ENCODE assay signal across 20 cellular contexts in genomic region chr12:96466939-96467751, GRCh38. TPM values are rescaled to one million over a fixed set of nuclear protein-coding genes. Genes with fewer than 3 reads are reported as not detected.
DNase-seq lines count a peak whose midpoint lies in the region; ATAC-seq and TF ChIP-seq lines count a peak whose summit lies in the region.
"Had no signal": no experiment of that assay in that cellular context is flagged by ENCODE, and none has a peak within 500 bp of the region (broad histone marks: within the 10 kb centered on the region; RNA-seq: fewer than 3 reads in every experiment).

No MANE protein-coding gene starts in this region.

- DNase-seq in EH (ENCODE audit: low read depth) (peak; percentile 18), brain microvascular endothelial cell (peak; percentile 36), kidney tubule cell (ENCODE audit: low spot score) (peak; percentile 90), T-cell (no peak), Caco-2 (no peak), left lung (no peak)
- DNase-seq in activated CD4-positive, alpha-beta T cell treated with anti-CD3 and anti-CD28 coated beads, Interleukin-2, amount 10 ng/mL, durations not matched to agents 7 days and 5 days: no peak
- DNase-seq: activated CD4-positive, alpha-beta T cell treated with anti-CD3 and anti-CD28 coated beads for 4 hours; activated T-cell treated with anti-CD3 and anti-CD28 coated beads, Interleukin-2, amount 50 U/mL, for 1 hour; erythroblast; GF-D8; hypothalamus; NCI-H1048; nephron progenitor cell; stimulated activated CD4-positive, alpha-beta T cell treated with anti-CD3 and anti-CD28 coated beads, Interleukin-4, amount 100 ng/mL, for 4 hours; T-helper 2 cell had no signal

- peak; percentile 30; the same call in 1 of the 2 replicates for TF ChIP-seq EP300 in Ishikawa (IDR thresholded peaks at IDR 0.05; ENCODE audit: borderline replicate concordance)

- CTCF ChIA-PET in T-cell (lab: Charles Lee) (no interaction called here), Caco-2 (lab: Charles Lee) (no interaction called here)
- CTCF ChIA-PET in activated CD4-positive, alpha-beta T cell treated with anti-CD3 and anti-CD28 coated beads, Interleukin-2, amount 10 ng/mL, durations not matched to agents 7 days and 5 days (lab: Charles Lee): interaction anchor here (1.0 to 2.5 kb wide), 3 partner anchors 21 to 250 kb away, joined by 3 to 12 read pairs (median 5); partner anchors contain the start of gene CFAP54

- no peak for ATAC-seq in T-cell (replicated peaks in 1 of 4)
- no peak for ATAC-seq in left lung

- POLR2A ChIA-PET in T-cell (lab: Charles Lee) (no interaction called here), Caco-2 (lab: Charles Lee) (no interaction called here)
- POLR2A ChIA-PET in activated CD4-positive, alpha-beta T cell treated with anti-CD3 and anti-CD28 coated beads, Interleukin-2, amount 10 ng/mL, durations not matched to agents 7 days and 5 days (lab: Charles Lee): no interaction called here

- H3K27ac ChIP-seq in brain microvascular endothelial cell (no peak overlapping the region), left lung (no peak overlapping the region)
- H3K27ac ChIP-seq: C4-2B, tibial nerve had no signal

- no peaks in the 10 kb centered on the region for H3K4me1 ChIP-seq in Caco-2
- no peaks in the 10 kb centered on the region for H3K4me1 ChIP-seq in left lung
- H3K4me1 ChIP-seq: tibial nerve had no signal

- H3K4me3 ChIP-seq in brain microvascular endothelial cell (ENCODE audit: low read depth, low read length) (no peak overlapping the region), Caco-2 (ENCODE audit: low read depth, low read length) (no peak overlapping the region), left lung (no peak overlapping the region)
- H3K4me3 ChIP-seq: lung, tibial nerve had no signal

- no peak for TF ChIP-seq CTCF in brain microvascular endothelial cell (IDR thresholded peaks at IDR 0.05; ENCODE audit: low read depth, low read length, missing control alignments)
- no peak for TF ChIP-seq CTCF in Caco-2 (IDR thresholded peaks at IDR 0.05; ENCODE audit: insufficient read depth in 1 of 2, low read depth in 1 of 2, low read length in 1 of 2, severe bottlenecking in 1 of 2, unreplicated experiment in 1 of 2)
- no peak for TF ChIP-seq CTCF in left lung (IDR thresholded peaks at IDR 0.05)

- H3K27ac Mint-ChIP-seq in T-cell (no peak overlapping the region), Caco-2 (ENCODE audit: unreplicated experiment) (no peak overlapping the region)
- no peak overlapping the region for H3K27ac Mint-ChIP-seq in activated CD4-positive, alpha-beta T cell treated with anti-CD3 and anti-CD28 coated beads, Interleukin-2, amount 10 ng/mL, durations not matched to agents 7 days and 5 days
- H3K27ac Mint-ChIP-seq: nephron progenitor cell had no signal

- in situ Hi-C loops in brain microvascular endothelial cell (cut with HindIII; ENCODE audit: low pct_ligation_motif_present, low sequenced_read_pairs): no loop called here

- H3K27me3 ChIP-seq in brain microvascular endothelial cell (replicated peaks) (no peaks in the 10 kb centered on the region), Caco-2 (replicated peaks; ENCODE audit: control insufficient read depth, insufficient read depth, low read length) (no peaks in the 10 kb centered on the region), left lung (no peaks in the 10 kb centered on the region)
- H3K27me3 ChIP-seq: tibial nerve had no signal

- BruUV-seq in Caco-2 (replicated peaks; lab: Mats Ljungman, UMichigan): no TSS peak

- H3K9me3 ChIP-seq in Caco-2: no peaks in the 10 kb centered on the region
- H3K9me3 ChIP-seq in left lung: no peaks in the 10 kb centered on the region

- H3K4me3 Mint-ChIP-seq in T-cell: no peak overlapping the region
- H3K4me3 Mint-ChIP-seq in activated CD4-positive, alpha-beta T cell treated with anti-CD3 and anti-CD28 coated beads, Interleukin-2, amount 10 ng/mL, durations not matched to agents 7 days and 5 days: no peak overlapping the region
- H3K4me3 Mint-ChIP-seq in Caco-2 (ENCODE audit: unreplicated experiment): no peak overlapping the region
- H3K4me3 Mint-ChIP-seq: nephron progenitor cell had no signal

- intact Hi-C loops in Caco-2 (cut with micrococcal nuclease; ENCODE audit: unreplicated experiment) (no loop called here), left lung (cut with DNase I) (no loop called here)

- H3K4me1 Mint-ChIP-seq in T-cell (peaks cover 0 to under 1% (median 0%) of the 10 kb centered on the region in 3 donors), Caco-2 (ENCODE audit: low read depth, unreplicated experiment) (no peaks in the 10 kb centered on the region)
- H3K4me1 Mint-ChIP-seq in activated CD4-positive, alpha-beta T cell treated with anti-CD3 and anti-CD28 coated beads, Interleukin-2, amount 10 ng/mL, durations not matched to agents 7 days and 5 days: no peaks in the 10 kb centered on the region

- no peak for TF ChIP-seq RAD21 in Ishikawa (IDR thresholded peaks at IDR 0.05; ENCODE audit: low read depth)

- H3K9me3 Mint-ChIP-seq in T-cell: peaks cover 4 to 7% (median 5%) of the 10 kb centered on the region in 3 donors
- peaks cover 12% of the 10 kb centered on the region for H3K9me3 Mint-ChIP-seq in activated CD4-positive, alpha-beta T cell treated with anti-CD3 and anti-CD28 coated beads, Interleukin-2, amount 10 ng/mL, durations not matched to agents 7 days and 5 days
- no peaks in the 10 kb centered on the region for H3K9me3 Mint-ChIP-seq in Caco-2 (ENCODE audit: unreplicated experiment)

- no peaks in the 10 kb centered on the region for H3K27me3 Mint-ChIP-seq in T-cell
- H3K27me3 Mint-ChIP-seq in activated CD4-positive, alpha-beta T cell treated with anti-CD3 and anti-CD28 coated beads, Interleukin-2, amount 10 ng/mL, durations not matched to agents 7 days and 5 days: no peaks in the 10 kb centered on the region
- no peaks in the 10 kb centered on the region for H3K27me3 Mint-ChIP-seq in Caco-2 (ENCODE audit: insufficient read depth, unreplicated experiment)

- H3K36me3 Mint-ChIP-seq in T-cell (peaks cover 6% of the 10 kb centered on the region), Caco-2 (ENCODE audit: insufficient read depth, unreplicated experiment) (no peaks in the 10 kb centered on the region)
- H3K36me3 Mint-ChIP-seq in activated CD4-positive, alpha-beta T cell treated with anti-CD3 and anti-CD28 coated beads, Interleukin-2, amount 10 ng/mL, durations not matched to agents 7 days and 5 days (ENCODE audit: low read depth): peaks cover 4% of the 10 kb centered on the region

- no peaks in the 10 kb centered on the region for H3K36me3 ChIP-seq in brain microvascular endothelial cell (replicated peaks)
- no peaks in the 10 kb centered on the region for H3K36me3 ChIP-seq in Caco-2 (ENCODE audit: control insufficient read depth, insufficient read depth, low read length)
- H3K36me3 ChIP-seq in left lung: no peaks in the 10 kb centered on the region
- H3K36me3 ChIP-seq: tibial nerve had no signal

TF ChIP-seq in Ishikawa, 13 proteins besides CTCF, POLR2A, EP300 and RAD21:
- TF ChIP-seq TEAD4 (IDR thresholded peaks at IDR 0.05): peak; percentile 39; the same call in 1 of the 2 replicates
- TF ChIP-seq NFIC (IDR thresholded peaks at IDR 0.05): no peak

RNA-seq across cellular contexts. Expression of gene CFAP54, which starts 22.2 kb away (rescaled TPM):
- total RNA-seq in T-cell (under 1 TPM; 0.47 to 0.95 (median 0.90) TPM), Caco-2 (2022) (0.12 and 0.14 TPM in 2 replicates), left lung (1 to 10 TPM; 1.1 to 3.2 TPM)
- under 1 TPM; 0.23 to 0.40 TPM for total RNA-seq in activated CD4-positive, alpha-beta T cell treated with anti-CD3 and anti-CD28 coated beads, Interleukin-2, amount 10 ng/mL, durations not matched to agents 7 days and 5 days

Comparison
In these comparisons a context has a peak if more than half of its experiments do, and no peak if none do; other contexts are left out.
1. DNase-seq: peak in EH (single experiment), brain microvascular endothelial cell (single experiment) and kidney tubule cell (single experiment); none in T-cell (0 of 34), activated CD4-positive, alpha-beta T cell treated with anti-CD3 and anti-CD28 coated beads, Interleukin-2, amount 10 ng/mL, durations not matched to agents 7 days and 5 days (single experiment), Caco-2 (0 of 2) and left lung (0 of 2).